Comparison of ENCODE assay signal across 28 cellular contexts in genomic region chr9:129514891-129515290, GRCh38.
"Had no signal": no experiment of that assay in that cellular context is flagged by ENCODE, and none has a peak within 500 bp of the region (broad histone marks: within the 10 kb centered on the region; RNA-seq: fewer than 3 reads in every experiment).

No MANE protein-coding gene starts in this region.

- ATAC-seq: natural killer cell; pancreas; psoas muscle; right cardiac atrium; right lobe of liver; stimulated activated memory B cell treated with anti-CD40 and anti-IgM and Interleukin-4, amounts not matched to agents 10 μg/mL and 1 μg/mL and 100 μg/mL, for 72 hours; stimulated activated naive CD8-positive, alpha-beta T cell treated with anti-CD3 and anti-CD28 coated beads, Interleukin-15, amount 100 ng/mL, for 72 hours; stimulated activated naive CD8-positive, alpha-beta T cell treated with anti-CD3 and anti-CD28 coated beads, Interleukin-15, Interleukin-2, amounts not matched to agents 100 U/mL and 50 U/mL, for 24 hours; upper lobe of right lung had no signal

- H3K4me1 Mint-ChIP-seq: naive B cell; natural killer cell; nephron; neural progenitor cell; stimulated activated memory B cell treated with anti-CD40 and anti-IgM and Interleukin-4, amounts not matched to agents 10 μg/mL and 1 μg/mL and 100 μg/mL, for 72 hours; stimulated activated naive CD8-positive, alpha-beta T cell treated with anti-CD3 and anti-CD28 coated beads, Interleukin-15, amount 100 ng/mL, for 72 hours had no signal

- H3K36me3 Mint-ChIP-seq: type B pancreatic cell had no signal

- H3K9me3 ChIP-seq: pancreas, right lobe of liver, testis, uterus had no signal

- H3K27me3 ChIP-seq: neural progenitor cell, neutrophil, pancreas, right lobe of liver, suprapubic skin, testis, transverse colon, upper lobe of right lung, uterus had no signal

- H3K27ac Mint-ChIP-seq: naive B cell; natural killer cell; nephron; neural progenitor cell; progenitor cell of endocrine pancreas; stimulated activated memory B cell treated with anti-CD40 and anti-IgM and Interleukin-4, amounts not matched to agents 10 μg/mL and 1 μg/mL and 100 μg/mL, for 72 hours; stimulated activated naive CD8-positive, alpha-beta T cell treated with anti-CD3 and anti-CD28 coated beads, Interleukin-15, amount 100 ng/mL, for 72 hours; type B pancreatic cell had no signal

- H3K4me1 ChIP-seq: neural progenitor cell, pancreas, psoas muscle, right lobe of liver, suprapubic skin, testis, transverse colon, upper lobe of right lung, uterus had no signal

- H3K4me3 Mint-ChIP-seq: naive B cell; natural killer cell; nephron; neural progenitor cell; stimulated activated memory B cell treated with anti-CD40 and anti-IgM and Interleukin-4, amounts not matched to agents 10 μg/mL and 1 μg/mL and 100 μg/mL, for 72 hours; stimulated activated naive CD8-positive, alpha-beta T cell treated with anti-CD3 and anti-CD28 coated beads, Interleukin-15, amount 100 ng/mL, for 72 hours; type B pancreatic cell had no signal

- H3K4me3 ChIP-seq: neural progenitor cell, pancreas, psoas muscle, right lobe of liver, skin epidermis, smooth muscle cell, suprapubic skin, testis, transverse colon, upper lobe of right lung, uterus had no signal

- DNase-seq: naive B cell; natural killer cell; nucleus accumbens; pancreas; psoas muscle; right cardiac atrium; right lobe of liver; stimulated activated CD4-positive, alpha-beta T cell treated with anti-CD3 and anti-CD28 coated beads, Interleukin-15, amount 100 ng/mL, for 24 hours; stimulated activated CD4-positive, alpha-beta T cell treated with anti-CD3 and anti-CD28 coated beads, Interleukin-2, amount 100 ng/mL, for 24 hours; stimulated activated CD4-positive, alpha-beta T cell treated with anti-CD3 and anti-CD28 coated beads, Interleukin-2, amount 100 ng/mL, for 48 hours; stimulated activated CD4-positive, alpha-beta T cell treated with anti-CD3 and anti-CD28 coated beads, Interleukin-4, amount 100 ng/mL, for 24 hours; stimulated activated naive CD4-positive, alpha-beta T cell; stimulated activated naive CD8-positive, alpha-beta T cell treated with anti-CD3 and anti-CD28 coated beads, Interleukin-15, amount 100 ng/mL, for 72 hours; stimulated activated naive CD8-positive, alpha-beta T cell treated with anti-CD3 and anti-CD28 coated beads, Interleukin-15, Interleukin-2, amounts not matched to agents 100 U/mL and 50 U/mL, for 24 hours; substantia nigra; testis; transverse colon; upper lobe of right lung; uterus had no signal

- H3K36me3 ChIP-seq: neural progenitor cell, neutrophil, pancreas, right lobe of liver, suprapubic skin, transverse colon, upper lobe of right lung, uterus had no signal

- H3K27me3 Mint-ChIP-seq: progenitor cell of endocrine pancreas; stimulated activated naive CD8-positive, alpha-beta T cell treated with anti-CD3 and anti-CD28 coated beads, Interleukin-15, amount 100 ng/mL, for 72 hours; type B pancreatic cell had no signal

- H3K27ac ChIP-seq: neural progenitor cell, neutrophil, pancreas, psoas muscle, right lobe of liver, skin epidermis, suprapubic skin, testis, transverse colon, upper lobe of right lung, uterus had no signal
